Comparison of ENCODE assay signal across 1 cellular context in genomic region chr15:94400521-94401290, GRCh38.
TF ChIP-seq lines count a peak whose summit lies in the region.

No MANE protein-coding gene starts in this region.

TF ChIP-seq in WTC11, 78 proteins besides CTCF, POLR2A, EP300 and RAD21 (continued from another document):
- TF ChIP-seq PRDM15 (CRISPR knock-in tag; IDR thresholded peaks at IDR 0.05) = no peak
- no peak for TF ChIP-seq MLX (CRISPR knock-in tag; IDR thresholded peaks at IDR 0.05)
- no peak for TF ChIP-seq ZBTB43 (CRISPR knock-in tag; IDR thresholded peaks at IDR 0.05)
- no peak for TF ChIP-seq GABPB1 (CRISPR knock-in tag; IDR thresholded peaks at IDR 0.05)
- TF ChIP-seq SMAD4 (CRISPR knock-in tag; IDR thresholded peaks at IDR 0.05) = no peak
- no peak for TF ChIP-seq CDX4 (CRISPR knock-in tag; IDR thresholded peaks at IDR 0.05; ENCODE audit: borderline replicate concordance)
- TF ChIP-seq NFE2L1 (CRISPR knock-in tag; IDR thresholded peaks at IDR 0.05) = no peak
- no peak for TF ChIP-seq CREM (CRISPR knock-in tag; IDR thresholded peaks at IDR 0.05)
- no peak for TF ChIP-seq MYBL2 (CRISPR knock-in tag; IDR thresholded peaks at IDR 0.05)
- TF ChIP-seq KAT7 (CRISPR knock-in tag; IDR thresholded peaks at IDR 0.05; ENCODE audit: borderline replicate concordance) = no peak
